27 cellular contexts compared by ENCODE assay signal in genomic region chr4:130080872-130081451, GRCh38.
A peak's percentile ranks its signal among the peaks of the same experiment; 100 is the strongest.
DNase-seq lines count a peak whose midpoint lies in the region; ATAC-seq, FAIRE-seq and TF ChIP-seq lines count a peak whose summit lies in the region.
"Had no signal": no experiment of that assay in that cellular context is flagged by ENCODE, and none has a peak within 500 bp of the region (broad histone marks: within the 10 kb centered on the region; RNA-seq: fewer than 3 reads in every experiment).

No MANE protein-coding gene starts in this region.

- H4K5ac ChIP-seq in mesendoderm (ENCODE audit: low read length): no peak overlapping the region

- H3K27me3 ChIP-seq in bronchial epithelial cell (ENCODE audit: control insufficient read depth, insufficient read depth, low read length): no peaks in the 10 kb centered on the region
- no peaks in the 10 kb centered on the region for H3K27me3 ChIP-seq in mesendoderm (ENCODE audit: insufficient read depth, low read length, poor library complexity)
- no peaks in the 10 kb centered on the region for H3K27me3 ChIP-seq in stomach
- no peaks in the 10 kb centered on the region for H3K27me3 ChIP-seq in suprapubic skin
- H3K27me3 ChIP-seq: esophagus muscularis mucosa, gastrocnemius medialis, vagina had no signal

- no peak overlapping the region for H3K56ac ChIP-seq in mesendoderm (ENCODE audit: low read length)

- H3K9me3 ChIP-seq in stomach (no peaks in the 10 kb centered on the region), suprapubic skin (no peaks in the 10 kb centered on the region)
- H3K9me3 ChIP-seq: esophagus muscularis mucosa, gastrocnemius medialis, vagina had no signal

- H3K18ac ChIP-seq in mesendoderm (ENCODE audit: low read length): no peak overlapping the region

- H3K36me3 ChIP-seq in bronchial epithelial cell (ENCODE audit: control insufficient read depth, insufficient read depth, low read length) (no peaks in the 10 kb centered on the region), mesendoderm (ENCODE audit: control insufficient read depth, insufficient read depth, low read length) (no peaks in the 10 kb centered on the region), stomach (no peaks in the 10 kb centered on the region), suprapubic skin (no peaks in the 10 kb centered on the region)
- H3K36me3 ChIP-seq: esophagus muscularis mucosa, gastrocnemius medialis, vagina had no signal

- no peak overlapping the region for H3K23ac ChIP-seq in mesendoderm (ENCODE audit: low read length)

- no peak for FAIRE-seq in bronchial epithelial cell (lab: Jason Lieb, UNC)
- FAIRE-seq: astrocyte had no signal

- H3K4me2 ChIP-seq in mesendoderm (ENCODE audit: low read length): no peak overlapping the region
- H3K4me2 ChIP-seq: KMS-11 had no signal

- no peak overlapping the region for H3K4ac ChIP-seq in mesendoderm (ENCODE audit: low read depth, low read length)

- H3K9ac ChIP-seq in mesendoderm (ENCODE audit: low read length): no peak overlapping the region
- H3K9ac ChIP-seq: KMS-11, parathyroid adenoma had no signal

- H2BK15ac ChIP-seq in mesendoderm (replicated peaks; ENCODE audit: low read depth): no peak overlapping the region

- H2BK5ac ChIP-seq in mesendoderm (ENCODE audit: low read length): no peak overlapping the region

- ATAC-seq in HG03469 (IDR thresholded peaks at IDR 0.05; ENCODE audit: unreplicated experiment) (no peak), GM21381 (IDR thresholded peaks at IDR 0.05; ENCODE audit: unreplicated experiment) (no peak)
- ATAC-seq: activated naive CD4-positive, alpha-beta T cell treated with anti-CD3 and anti-CD28 coated beads, Interleukin-2, amount 50 U/mL, for 72 hours; activated T-helper 17 cell treated with anti-CD3 and anti-CD28 coated beads, Interleukin-2, amount 50 U/mL, for 72 hours; gastrocnemius medialis; natural killer cell; PC-3 had no signal

- no peak overlapping the region for H2AK5ac ChIP-seq in mesendoderm (ENCODE audit: low read length)

- intact Hi-C loops in stomach (cut with DNase I; ENCODE audit: low total_unique reads): no loop called here

- H3K79me2 ChIP-seq in mesendoderm (ENCODE audit: control insufficient read depth, insufficient read depth, low read length): no peaks in the 10 kb centered on the region
- H3K79me2 ChIP-seq: parathyroid adenoma had no signal

- H3K27ac ChIP-seq in mesendoderm (ENCODE audit: low read depth, low read length): peak overlapping the region; percentile 28
- no peak overlapping the region for H3K27ac ChIP-seq in stomach
- H3K27ac ChIP-seq in suprapubic skin: no peak overlapping the region
- H3K27ac ChIP-seq: esophagus muscularis mucosa, gastrocnemius medialis, KMS-11, parathyroid adenoma, vagina had no signal

- no peak overlapping the region for H4K8ac ChIP-seq in mesendoderm (ENCODE audit: low read depth, low read length)

- WGBS in mesendoderm (ENCODE audit: extremely low coverage, insufficient coverage, low lambda C conversion rate): no CpG with 5 or more reads among the region's 4 CpGs
- WGBS in stomach, 5 donors: 65 to 69% (median 68%) methylated on average over 4 of the region's 4 CpGs
- WGBS in suprapubic skin: 63% methylated on average over 4 of the region's 4 CpGs

- TF ChIP-seq CTCF in bronchial epithelial cell (IDR thresholded peaks at IDR 0.05; ENCODE audit: insufficient read depth, low read length, severe bottlenecking): no peak
- no peak for TF ChIP-seq CTCF in stomach (IDR thresholded peaks at IDR 0.05)
- TF ChIP-seq CTCF in suprapubic skin (IDR thresholded peaks at IDR 0.05): no peak

- no peak overlapping the region for H3K4me3 ChIP-seq in bronchial epithelial cell (ENCODE audit: low read depth, low read length)
- no peak overlapping the region for H3K4me3 ChIP-seq in mesendoderm (ENCODE audit: low read length)
- H3K4me3 ChIP-seq in stomach: no peak overlapping the region
- no peak overlapping the region for H3K4me3 ChIP-seq in suprapubic skin
- H3K4me3 ChIP-seq: esophagus muscularis mucosa, gastrocnemius medialis, vagina had no signal

- no peak overlapping the region for H2BK120ac ChIP-seq in mesendoderm (ENCODE audit: low read depth, low read length)

- peak; percentile 34 for DNase-seq in EL
- DNase-seq in NCI-H69 (lab: John Stamatoyannopoulos, UW): peak; percentile 15
- DNase-seq in bronchial epithelial cell (ENCODE audit: low read depth): peak; percentile 13
- no peak for DNase-seq in mesendoderm
- DNase-seq in stomach: no peak
- no peak for DNase-seq in suprapubic skin (ENCODE audit: low spot score in 2 of 2)
- DNase-seq: activated CD4-positive, alpha-beta T cell treated with anti-CD3 and anti-CD28 coated beads, Interleukin-2, amount 10 ng/mL, durations not matched to agents 7 days and 5 days; C1 segment of cervical spinal cord; effector CD4-positive, alpha-beta T cell; gastrocnemius medialis; H9; kidney glomerular epithelial cell; natural killer cell; NCI-H2029; NCI-H345; NCI-H82; PC-3; stimulated activated CD4-positive, alpha-beta T cell treated with anti-CD3 and anti-CD28 coated beads, Interleukin-1b, Interleukin-23, amount 100 ng/mL, for 48 hours had no signal

- H3K79me1 ChIP-seq in mesendoderm (ENCODE audit: low read length): no peaks in the 10 kb centered on the region

- H3K4me1 ChIP-seq in mesendoderm (ENCODE audit: control insufficient read depth, low read depth, low read length) (no peaks in the 10 kb centered on the region), stomach (no peaks in the 10 kb centered on the region), suprapubic skin (no peaks in the 10 kb centered on the region)
- H3K4me1 ChIP-seq: esophagus muscularis mucosa, gastrocnemius medialis, parathyroid adenoma, vagina had no signal

- TF ChIP-seq POLR2A in stomach (IDR thresholded peaks at IDR 0.05): no peak
- no peak for TF ChIP-seq POLR2A in suprapubic skin (IDR thresholded peaks at IDR 0.05)

- TF ChIP-seq EP300 in stomach (IDR thresholded peaks at IDR 0.05) (no peak), suprapubic skin (IDR thresholded peaks at IDR 0.05) (no peak)

Comparison
In these comparisons a context has a peak if more than half of its experiments do, and no peak if none do; other contexts are left out.
1. DNase-seq: peak in EL (single experiment), NCI-H69 (single experiment) and bronchial epithelial cell (single experiment); none in mesendoderm (single experiment), stomach (single experiment) and suprapubic skin (0 of 2).